In the genomic region with DNA sequence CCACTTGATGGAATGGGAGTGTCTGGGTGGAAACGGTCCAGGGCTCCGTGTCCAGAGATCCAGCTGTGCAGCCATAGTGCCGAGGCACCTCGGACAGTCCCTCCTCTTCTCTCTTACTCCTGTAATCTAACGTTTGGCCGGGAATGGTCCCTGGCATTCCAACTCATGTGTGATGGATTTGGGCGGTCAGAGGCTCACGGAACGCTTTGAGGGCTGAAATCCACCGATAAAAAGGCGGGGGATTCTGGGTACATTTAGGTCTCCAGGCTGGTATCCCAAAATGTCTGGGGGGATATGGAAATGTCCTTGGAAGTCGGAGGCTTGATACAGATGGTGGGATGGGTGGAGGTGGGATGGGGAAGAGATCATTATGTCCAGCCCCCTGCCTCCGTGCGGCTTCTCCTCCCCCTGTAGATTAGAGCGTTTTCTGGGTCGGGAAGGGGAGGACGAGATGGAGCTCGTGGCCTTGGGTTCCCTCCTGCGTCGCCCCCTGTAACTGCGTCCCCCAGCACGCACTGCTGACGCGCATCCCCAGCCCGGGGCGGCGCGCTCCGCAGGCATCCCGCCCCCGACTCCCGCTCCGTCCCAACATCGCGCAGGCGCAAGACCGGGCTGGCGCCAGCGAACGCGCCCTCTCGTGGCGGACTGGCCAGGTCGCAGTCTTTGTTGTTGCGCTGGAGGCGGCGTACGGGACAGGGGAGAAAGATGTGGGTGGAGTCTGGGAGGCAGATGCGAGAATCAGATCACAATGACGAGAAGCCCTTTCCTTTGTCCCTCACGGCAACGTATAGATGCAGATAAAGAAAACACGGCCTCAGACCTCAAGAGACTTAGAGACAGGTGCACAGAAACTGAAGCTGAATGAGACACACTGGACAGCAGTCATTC, we compare ENCODE assay signal across 1 cellular context.
TF ChIP-seq lines count a peak whose summit lies in the region.

No MANE protein-coding gene starts in this region.

TF ChIP-seq in WTC11, 78 proteins besides CTCF, POLR2A, EP300 and RAD21 (continued from another document and continues in another):
- TF ChIP-seq, protein P1, sequence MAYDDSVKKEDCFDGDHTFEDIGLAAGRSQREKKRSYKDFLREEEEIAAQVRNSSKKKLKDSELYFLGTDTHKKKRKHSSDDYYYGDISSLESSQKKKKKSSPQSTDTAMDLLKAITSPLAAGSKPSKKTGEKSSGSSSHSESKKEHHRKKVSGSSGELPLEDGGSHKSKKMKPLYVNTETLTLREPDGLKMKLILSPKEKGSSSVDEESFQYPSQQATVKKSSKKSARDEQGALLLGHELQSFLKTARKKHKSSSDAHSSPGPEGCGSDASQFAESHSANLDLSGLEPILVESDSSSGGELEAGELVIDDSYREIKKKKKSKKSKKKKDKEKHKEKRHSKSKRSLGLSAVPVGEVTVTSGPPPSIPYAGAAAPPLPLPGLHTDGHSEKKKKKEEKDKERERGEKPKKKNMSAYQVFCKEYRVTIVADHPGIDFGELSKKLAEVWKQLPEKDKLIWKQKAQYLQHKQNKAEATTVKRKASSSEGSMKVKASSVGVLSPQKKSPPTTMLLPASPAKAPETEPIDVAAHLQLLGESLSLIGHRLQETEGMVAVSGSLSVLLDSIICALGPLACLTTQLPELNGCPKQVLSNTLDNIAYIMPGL (CRISPR knock-in tag; IDR thresholded peaks at IDR 0.05), result peak; percentile 93
- TF ChIP-seq, protein P2, sequence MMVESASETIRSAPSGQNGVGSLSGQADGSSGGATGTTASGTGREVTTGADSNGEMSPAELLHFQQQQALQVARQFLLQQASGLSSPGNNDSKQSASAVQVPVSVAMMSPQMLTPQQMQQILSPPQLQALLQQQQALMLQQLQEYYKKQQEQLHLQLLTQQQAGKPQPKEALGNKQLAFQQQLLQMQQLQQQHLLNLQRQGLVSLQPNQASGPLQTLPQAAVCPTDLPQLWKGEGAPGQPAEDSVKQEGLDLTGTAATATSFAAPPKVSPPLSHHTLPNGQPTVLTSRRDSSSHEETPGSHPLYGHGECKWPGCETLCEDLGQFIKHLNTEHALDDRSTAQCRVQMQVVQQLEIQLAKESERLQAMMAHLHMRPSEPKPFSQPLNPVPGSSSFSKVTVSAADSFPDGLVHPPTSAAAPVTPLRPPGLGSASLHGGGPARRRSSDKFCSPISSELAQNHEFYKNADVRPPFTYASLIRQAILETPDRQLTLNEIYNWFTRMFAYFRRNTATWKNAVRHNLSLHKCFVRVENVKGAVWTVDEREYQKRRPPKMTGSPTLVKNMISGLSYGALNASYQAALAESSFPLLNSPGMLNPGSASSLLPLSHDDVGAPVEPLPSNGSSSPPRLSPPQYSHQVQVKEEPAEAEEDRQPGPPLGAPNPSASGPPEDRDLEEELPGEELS (CRISPR knock-in tag; IDR thresholded peaks at IDR 0.05), result peak; percentile 82
- no peak for TF ChIP-seq CBFB (CRISPR knock-in tag; IDR thresholded peaks at IDR 0.05; ENCODE audit: low read depth)
- peak; percentile 91; the same call in 1 of the 2 replicates for TF ChIP-seq FOXK1 (CRISPR knock-in tag; IDR thresholded peaks at IDR 0.05)
- TF ChIP-seq ZNF121 (CRISPR knock-in tag; IDR thresholded peaks at IDR 0.05), result peak; percentile 98
- TF ChIP-seq FOXP1 (CRISPR knock-in tag; IDR thresholded peaks at IDR 0.05; ENCODE audit: borderline replicate concordance), result peak; percentile 81; the same call in 1 of the 2 replicates
- TF ChIP-seq, protein P3, sequence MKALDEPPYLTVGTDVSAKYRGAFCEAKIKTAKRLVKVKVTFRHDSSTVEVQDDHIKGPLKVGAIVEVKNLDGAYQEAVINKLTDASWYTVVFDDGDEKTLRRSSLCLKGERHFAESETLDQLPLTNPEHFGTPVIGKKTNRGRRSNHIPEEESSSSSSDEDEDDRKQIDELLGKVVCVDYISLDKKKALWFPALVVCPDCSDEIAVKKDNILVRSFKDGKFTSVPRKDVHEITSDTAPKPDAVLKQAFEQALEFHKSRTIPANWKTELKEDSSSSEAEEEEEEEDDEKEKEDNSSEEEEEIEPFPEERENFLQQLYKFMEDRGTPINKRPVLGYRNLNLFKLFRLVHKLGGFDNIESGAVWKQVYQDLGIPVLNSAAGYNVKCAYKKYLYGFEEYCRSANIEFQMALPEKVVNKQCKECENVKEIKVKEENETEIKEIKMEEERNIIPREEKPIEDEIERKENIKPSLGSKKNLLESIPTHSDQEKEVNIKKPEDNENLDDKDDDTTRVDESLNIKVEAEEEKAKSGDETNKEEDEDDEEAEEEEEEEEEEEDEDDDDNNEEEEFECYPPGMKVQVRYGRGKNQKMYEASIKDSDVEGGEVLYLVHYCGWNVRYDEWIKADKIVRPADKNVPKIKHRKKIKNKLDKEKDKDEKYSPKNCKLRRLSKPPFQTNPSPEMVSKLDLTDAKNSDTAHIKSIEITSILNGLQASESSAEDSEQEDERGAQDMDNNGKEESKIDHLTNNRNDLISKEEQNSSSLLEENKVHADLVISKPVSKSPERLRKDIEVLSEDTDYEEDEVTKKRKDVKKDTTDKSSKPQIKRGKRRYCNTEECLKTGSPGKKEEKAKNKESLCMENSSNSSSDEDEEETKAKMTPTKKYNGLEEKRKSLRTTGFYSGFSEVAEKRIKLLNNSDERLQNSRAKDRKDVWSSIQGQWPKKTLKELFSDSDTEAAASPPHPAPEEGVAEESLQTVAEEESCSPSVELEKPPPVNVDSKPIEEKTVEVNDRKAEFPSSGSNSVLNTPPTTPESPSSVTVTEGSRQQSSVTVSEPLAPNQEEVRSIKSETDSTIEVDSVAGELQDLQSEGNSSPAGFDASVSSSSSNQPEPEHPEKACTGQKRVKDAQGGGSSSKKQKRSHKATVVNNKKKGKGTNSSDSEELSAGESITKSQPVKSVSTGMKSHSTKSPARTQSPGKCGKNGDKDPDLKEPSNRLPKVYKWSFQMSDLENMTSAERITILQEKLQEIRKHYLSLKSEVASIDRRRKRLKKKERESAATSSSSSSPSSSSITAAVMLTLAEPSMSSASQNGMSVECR (CRISPR knock-in tag; IDR thresholded peaks at IDR 0.05; ENCODE audit: borderline replicate concordance), result no peak
- TF ChIP-seq RORB (CRISPR knock-in tag; IDR thresholded peaks at IDR 0.05), result no peak
- peak; percentile 39; the same call in 1 of the 2 replicates for TF ChIP-seq ZBTB21 (CRISPR knock-in tag; IDR thresholded peaks at IDR 0.05; ENCODE audit: borderline replicate concordance)
- TF ChIP-seq OVOL2 (CRISPR knock-in tag; IDR thresholded peaks at IDR 0.05; ENCODE audit: borderline replicate concordance), result no peak
- TF ChIP-seq, protein P4, sequence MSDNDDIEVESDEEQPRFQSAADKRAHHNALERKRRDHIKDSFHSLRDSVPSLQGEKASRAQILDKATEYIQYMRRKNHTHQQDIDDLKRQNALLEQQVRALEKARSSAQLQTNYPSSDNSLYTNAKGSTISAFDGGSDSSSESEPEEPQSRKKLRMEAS (CRISPR knock-in tag; IDR thresholded peaks at IDR 0.05), result peak; percentile 72
- 0 out of 2 replicates have a peak, but pooled peaks have one; percentile 27 for TF ChIP-seq TEAD1 (CRISPR knock-in tag; IDR thresholded peaks at IDR 0.05)
- TF ChIP-seq SP1 (CRISPR knock-in tag; conservative IDR thresholded peaks at IDR 0.05), result peak; percentile 89
- TF ChIP-seq, protein P5, sequence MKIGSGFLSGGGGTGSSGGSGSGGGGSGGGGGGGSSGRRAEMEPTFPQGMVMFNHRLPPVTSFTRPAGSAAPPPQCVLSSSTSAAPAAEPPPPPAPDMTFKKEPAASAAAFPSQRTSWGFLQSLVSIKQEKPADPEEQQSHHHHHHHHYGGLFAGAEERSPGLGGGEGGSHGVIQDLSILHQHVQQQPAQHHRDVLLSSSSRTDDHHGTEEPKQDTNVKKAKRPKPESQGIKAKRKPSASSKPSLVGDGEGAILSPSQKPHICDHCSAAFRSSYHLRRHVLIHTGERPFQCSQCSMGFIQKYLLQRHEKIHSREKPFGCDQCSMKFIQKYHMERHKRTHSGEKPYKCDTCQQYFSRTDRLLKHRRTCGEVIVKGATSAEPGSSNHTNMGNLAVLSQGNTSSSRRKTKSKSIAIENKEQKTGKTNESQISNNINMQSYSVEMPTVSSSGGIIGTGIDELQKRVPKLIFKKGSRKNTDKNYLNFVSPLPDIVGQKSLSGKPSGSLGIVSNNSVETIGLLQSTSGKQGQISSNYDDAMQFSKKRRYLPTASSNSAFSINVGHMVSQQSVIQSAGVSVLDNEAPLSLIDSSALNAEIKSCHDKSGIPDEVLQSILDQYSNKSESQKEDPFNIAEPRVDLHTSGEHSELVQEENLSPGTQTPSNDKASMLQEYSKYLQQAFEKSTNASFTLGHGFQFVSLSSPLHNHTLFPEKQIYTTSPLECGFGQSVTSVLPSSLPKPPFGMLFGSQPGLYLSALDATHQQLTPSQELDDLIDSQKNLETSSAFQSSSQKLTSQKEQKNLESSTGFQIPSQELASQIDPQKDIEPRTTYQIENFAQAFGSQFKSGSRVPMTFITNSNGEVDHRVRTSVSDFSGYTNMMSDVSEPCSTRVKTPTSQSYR (CRISPR knock-in tag; IDR thresholded peaks at IDR 0.05), result peak; percentile 73; the same call in 1 of the 2 replicates
- TF ChIP-seq, protein P6, sequence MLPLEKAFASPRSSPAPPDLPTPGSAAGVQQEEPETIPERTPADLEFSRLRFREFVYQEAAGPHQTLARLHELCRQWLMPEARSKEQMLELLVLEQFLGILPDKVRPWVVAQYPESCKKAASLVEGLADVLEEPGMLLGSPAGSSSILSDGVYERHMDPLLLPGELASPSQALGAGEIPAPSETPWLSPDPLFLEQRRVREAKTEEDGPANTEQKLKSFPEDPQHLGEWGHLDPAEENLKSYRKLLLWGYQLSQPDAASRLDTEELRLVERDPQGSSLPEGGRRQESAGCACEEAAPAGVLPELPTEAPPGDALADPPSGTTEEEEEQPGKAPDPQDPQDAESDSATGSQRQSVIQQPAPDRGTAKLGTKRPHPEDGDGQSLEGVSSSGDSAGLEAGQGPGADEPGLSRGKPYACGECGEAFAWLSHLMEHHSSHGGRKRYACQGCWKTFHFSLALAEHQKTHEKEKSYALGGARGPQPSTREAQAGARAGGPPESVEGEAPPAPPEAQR (CRISPR knock-in tag; IDR thresholded peaks at IDR 0.05), result no peak
- no peak for TF ChIP-seq ZNF317 (CRISPR knock-in tag; IDR thresholded peaks at IDR 0.05; ENCODE audit: borderline replicate concordance, low read depth)
- peak; percentile 41; the same call in 1 of the 2 replicates for TF ChIP-seq NFE2L1 (CRISPR knock-in tag; IDR thresholded peaks at IDR 0.05)
- TF ChIP-seq, protein P7, sequence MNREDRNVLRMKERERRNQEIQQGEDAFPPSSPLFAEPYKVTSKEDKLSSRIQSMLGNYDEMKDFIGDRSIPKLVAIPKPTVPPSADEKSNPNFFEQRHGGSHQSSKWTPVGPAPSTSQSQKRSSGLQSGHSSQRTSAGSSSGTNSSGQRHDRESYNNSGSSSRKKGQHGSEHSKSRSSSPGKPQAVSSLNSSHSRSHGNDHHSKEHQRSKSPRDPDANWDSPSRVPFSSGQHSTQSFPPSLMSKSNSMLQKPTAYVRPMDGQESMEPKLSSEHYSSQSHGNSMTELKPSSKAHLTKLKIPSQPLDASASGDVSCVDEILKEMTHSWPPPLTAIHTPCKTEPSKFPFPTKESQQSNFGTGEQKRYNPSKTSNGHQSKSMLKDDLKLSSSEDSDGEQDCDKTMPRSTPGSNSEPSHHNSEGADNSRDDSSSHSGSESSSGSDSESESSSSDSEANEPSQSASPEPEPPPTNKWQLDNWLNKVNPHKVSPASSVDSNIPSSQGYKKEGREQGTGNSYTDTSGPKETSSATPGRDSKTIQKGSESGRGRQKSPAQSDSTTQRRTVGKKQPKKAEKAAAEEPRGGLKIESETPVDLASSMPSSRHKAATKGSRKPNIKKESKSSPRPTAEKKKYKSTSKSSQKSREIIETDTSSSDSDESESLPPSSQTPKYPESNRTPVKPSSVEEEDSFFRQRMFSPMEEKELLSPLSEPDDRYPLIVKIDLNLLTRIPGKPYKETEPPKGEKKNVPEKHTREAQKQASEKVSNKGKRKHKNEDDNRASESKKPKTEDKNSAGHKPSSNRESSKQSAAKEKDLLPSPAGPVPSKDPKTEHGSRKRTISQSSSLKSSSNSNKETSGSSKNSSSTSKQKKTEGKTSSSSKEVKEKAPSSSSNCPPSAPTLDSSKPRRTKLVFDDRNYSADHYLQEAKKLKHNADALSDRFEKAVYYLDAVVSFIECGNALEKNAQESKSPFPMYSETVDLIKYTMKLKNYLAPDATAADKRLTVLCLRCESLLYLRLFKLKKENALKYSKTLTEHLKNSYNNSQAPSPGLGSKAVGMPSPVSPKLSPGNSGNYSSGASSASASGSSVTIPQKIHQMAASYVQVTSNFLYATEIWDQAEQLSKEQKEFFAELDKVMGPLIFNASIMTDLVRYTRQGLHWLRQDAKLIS (CRISPR knock-in tag; IDR thresholded peaks at IDR 0.05; ENCODE audit: borderline replicate concordance), result 0 out of 2 replicates have a peak, but pooled peaks have one; percentile 68
- TF ChIP-seq, protein P8, sequence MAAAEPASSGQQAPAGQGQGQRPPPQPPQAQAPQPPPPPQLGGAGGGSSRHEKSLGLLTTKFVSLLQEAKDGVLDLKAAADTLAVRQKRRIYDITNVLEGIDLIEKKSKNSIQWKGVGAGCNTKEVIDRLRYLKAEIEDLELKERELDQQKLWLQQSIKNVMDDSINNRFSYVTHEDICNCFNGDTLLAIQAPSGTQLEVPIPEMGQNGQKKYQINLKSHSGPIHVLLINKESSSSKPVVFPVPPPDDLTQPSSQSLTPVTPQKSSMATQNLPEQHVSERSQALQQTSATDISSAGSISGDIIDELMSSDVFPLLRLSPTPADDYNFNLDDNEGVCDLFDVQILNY (CRISPR knock-in tag; IDR thresholded peaks at IDR 0.05), result peak; percentile 93
- TF ChIP-seq, protein P9, sequence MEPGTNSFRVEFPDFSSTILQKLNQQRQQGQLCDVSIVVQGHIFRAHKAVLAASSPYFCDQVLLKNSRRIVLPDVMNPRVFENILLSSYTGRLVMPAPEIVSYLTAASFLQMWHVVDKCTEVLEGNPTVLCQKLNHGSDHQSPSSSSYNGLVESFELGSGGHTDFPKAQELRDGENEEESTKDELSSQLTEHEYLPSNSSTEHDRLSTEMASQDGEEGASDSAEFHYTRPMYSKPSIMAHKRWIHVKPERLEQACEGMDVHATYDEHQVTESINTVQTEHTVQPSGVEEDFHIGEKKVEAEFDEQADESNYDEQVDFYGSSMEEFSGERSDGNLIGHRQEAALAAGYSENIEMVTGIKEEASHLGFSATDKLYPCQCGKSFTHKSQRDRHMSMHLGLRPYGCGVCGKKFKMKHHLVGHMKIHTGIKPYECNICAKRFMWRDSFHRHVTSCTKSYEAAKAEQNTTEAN (CRISPR knock-in tag; IDR thresholded peaks at IDR 0.05), result no peak
- TF ChIP-seq, protein P10, sequence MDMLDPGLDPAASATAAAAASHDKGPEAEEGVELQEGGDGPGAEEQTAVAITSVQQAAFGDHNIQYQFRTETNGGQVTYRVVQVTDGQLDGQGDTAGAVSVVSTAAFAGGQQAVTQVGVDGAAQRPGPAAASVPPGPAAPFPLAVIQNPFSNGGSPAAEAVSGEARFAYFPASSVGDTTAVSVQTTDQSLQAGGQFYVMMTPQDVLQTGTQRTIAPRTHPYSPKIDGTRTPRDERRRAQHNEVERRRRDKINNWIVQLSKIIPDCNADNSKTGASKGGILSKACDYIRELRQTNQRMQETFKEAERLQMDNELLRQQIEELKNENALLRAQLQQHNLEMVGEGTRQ (CRISPR knock-in tag; IDR thresholded peaks at IDR 0.05), result 0 out of 2 replicates have a peak, but pooled peaks have one; percentile 17
- TF ChIP-seq CREM (CRISPR knock-in tag; IDR thresholded peaks at IDR 0.05), result peak; percentile 73; the same call in 1 of the 2 replicates
